In genomic region chr2:15334650-15335326, GRCh38 we compare ENCODE assay signal across 11 cellular contexts.
DNase-seq lines count a peak whose midpoint lies in the region; ATAC-seq, FAIRE-seq and TF ChIP-seq lines count a peak whose summit lies in the region.
"Had no signal": no experiment of that assay in that cellular context is flagged by ENCODE, and none has a peak within 500 bp of the region (broad histone marks: within the 10 kb centered on the region; RNA-seq: fewer than 3 reads in every experiment).

No MANE protein-coding gene starts in this region.

- no peaks in the 10 kb centered on the region for H3K27me3 Mint-ChIP-seq in neural progenitor cell (ENCODE audit: insufficient read depth, low read depth)

- ATAC-seq in pancreas = no peak
- ATAC-seq in GM18867 (IDR thresholded peaks at IDR 0.05; ENCODE audit: unreplicated experiment) = no peak

- WGBS in pancreas, 2 donors = 97 to 99% methylated on average over 5 of the region's 5 CpGs

- FAIRE-seq in HTR-8/SVneo (lab: Jason Lieb, UNC) = no peak
- FAIRE-seq in pancreas (lab: Jason Lieb, UNC) = no peak

- H3K27ac ChIP-seq in pancreas (no peak overlapping the region), neural progenitor cell (no peak overlapping the region)
- H3K27ac ChIP-seq: BLaER1, right atrium auricular region had no signal

- H3K79me2 ChIP-seq in neural progenitor cell (ENCODE audit: low read depth) = no peaks in the 10 kb centered on the region

- DNase-seq in AG10803 (ENCODE audit: low read depth) = peak; percentile 30
- peak; percentile 11 for DNase-seq in HTR-8/SVneo (ENCODE audit: insufficient read length, low spot score)
- peak; percentile 99 for DNase-seq in NCI-H526 (lab: John Stamatoyannopoulos, UW)
- DNase-seq in epithelial cell of esophagus (ENCODE audit: low read depth) = peak; percentile 91
- DNase-seq in pancreas = no peak
- DNase-seq in SW 1271 (lab: John Stamatoyannopoulos, UW) = no peak
- DNase-seq in neural progenitor cell (ENCODE audit: low spot score) = no peak

- no peak overlapping the region for H3K4me2 ChIP-seq in neural progenitor cell
- H3K4me2 ChIP-seq: BLaER1 had no signal

- no peak overlapping the region for H3K9ac ChIP-seq in neural progenitor cell
- H3K9ac ChIP-seq: BLaER1 had no signal

- TF ChIP-seq CTCF in AG10803 (conservative IDR thresholded peaks at IDR 0.05; ENCODE audit: low read length) (no peak), epithelial cell of esophagus (IDR thresholded peaks at IDR 0.05; ENCODE audit: insufficient read depth, low read depth, low read length, missing control alignments) (no peak), pancreas (IDR thresholded peaks at IDR 0.05) (no peak), neural progenitor cell (IDR thresholded peaks at IDR 0.05) (no peak)

- intact Hi-C loops in pancreas (cut with DNase I) = no loop called here

- H3K36me3 ChIP-seq in pancreas = peaks cover 0 to 6% (median 0%) of the 10 kb centered on the region in 3 donors
- no peaks in the 10 kb centered on the region for H3K36me3 ChIP-seq in neural progenitor cell
- H3K36me3 ChIP-seq: right atrium auricular region had no signal

- H3K27ac Mint-ChIP-seq in neural progenitor cell = no peak overlapping the region
- H3K27ac Mint-ChIP-seq: brain had no signal

- H3K9me3 Mint-ChIP-seq in neural progenitor cell = no peaks in the 10 kb centered on the region

- H3K4me1 ChIP-seq in pancreas = no peaks in the 10 kb centered on the region
- peaks cover 12% of the 10 kb centered on the region for H3K4me1 ChIP-seq in neural progenitor cell
- H3K4me1 ChIP-seq: BLaER1, right atrium auricular region had no signal

- H3K4me3 ChIP-seq in AG10803 (ENCODE audit: low read length) (no peak overlapping the region), epithelial cell of esophagus (ENCODE audit: low read length) (no peak overlapping the region), pancreas (no peak overlapping the region), neural progenitor cell (no peak overlapping the region)
- H3K4me3 ChIP-seq: BLaER1, right atrium auricular region had no signal

- H3K4me3 Mint-ChIP-seq in neural progenitor cell = no peak overlapping the region
- H3K4me3 Mint-ChIP-seq: brain had no signal

- H4K20me1 ChIP-seq in neural progenitor cell (ENCODE audit: low read depth) = no peaks in the 10 kb centered on the region
- H4K20me1 ChIP-seq: BLaER1 had no signal

- peaks cover 3% of the 10 kb centered on the region for H3K4me1 Mint-ChIP-seq in neural progenitor cell

- H3F3A ChIP-seq in neural progenitor cell (ENCODE audit: low read depth) = no peaks in the 10 kb centered on the region

- no peaks in the 10 kb centered on the region for H3K9me3 ChIP-seq in pancreas
- H3K9me3 ChIP-seq in neural progenitor cell (ENCODE audit: low read depth) = no peaks in the 10 kb centered on the region
- H3K9me3 ChIP-seq: BLaER1, right atrium auricular region had no signal

- H3K27me3 ChIP-seq in pancreas (no peaks in the 10 kb centered on the region), neural progenitor cell (no peaks in the 10 kb centered on the region)
- H3K27me3 ChIP-seq: BLaER1, right atrium auricular region had no signal

- H3K36me3 Mint-ChIP-seq in neural progenitor cell = peaks cover 7% of the 10 kb centered on the region

- no peak overlapping the region for H2AFZ ChIP-seq in neural progenitor cell (replicated peaks)

Comparison
In these comparisons a context has a peak if more than half of its experiments do, and no peak if none do; other contexts are left out.
1. DNase-seq: peak in AG10803 (single experiment), HTR-8/SVneo (single experiment), NCI-H526 (2 of 2) and epithelial cell of esophagus (single experiment); none in pancreas (0 of 6), SW 1271 (0 of 2) and neural progenitor cell (single experiment).